Comparison of ENCODE assay signal across 23 cellular contexts in the genomic region with DNA sequence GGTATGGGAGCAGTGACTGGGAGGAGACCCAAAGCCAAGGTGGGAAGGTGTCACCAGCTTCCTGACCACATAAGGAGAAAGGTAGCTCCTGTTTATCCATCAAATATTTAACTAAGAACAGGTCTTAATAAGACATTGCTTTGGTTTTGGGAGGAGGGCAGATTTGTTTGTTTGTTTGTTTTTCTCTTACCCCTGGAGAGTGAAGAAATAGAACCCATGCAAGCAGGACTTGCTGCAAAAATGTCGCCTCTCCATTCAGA.
"Had no signal": no experiment of that assay in that cellular context is flagged by ENCODE, and none has a peak within 500 bp of the region (broad histone marks: within the 10 kb centered on the region; RNA-seq: fewer than 3 reads in every experiment).

No MANE protein-coding gene starts in this region.

- DNase-seq: activated CD4-positive, alpha-beta memory T cell treated with anti-CD3 and anti-CD28 coated beads for 36 hours; activated CD4-positive, alpha-beta T cell treated with anti-CD3 and anti-CD28 coated beads, Interleukin-2, amount 10 ng/mL, durations not matched to agents 24 days and 14 days; activated CD8-positive, alpha-beta memory T cell treated with anti-CD3 and anti-CD28 coated beads, Interleukin-2, amount 50 U/mL, for 4 hours; activated effector memory CD4-positive, alpha-beta T cell treated with anti-CD3 and anti-CD28 coated beads, Interleukin-2, amount 50 U/mL, for 16 hours; activated naive CD4-positive, alpha-beta T cell treated with anti-CD3 and anti-CD28 coated beads for 36 hours; activated naive CD8-positive, alpha-beta T cell treated with anti-CD3 and anti-CD28 coated beads for 36 hours; activated T-cell treated with anti-CD3 and anti-CD28 coated beads, Interleukin-2, amount 50 U/mL, for 1 hour; brain microvascular endothelial cell; caudate nucleus; cortex of kidney; effector memory CD8-positive, alpha-beta T cell; left ventricle myocardium inferior; ovary; right lobe of liver; stimulated activated CD4-positive, alpha-beta T cell treated with anti-CD3 and anti-CD28 coated beads, Interleukin-4, amount 100 ng/mL, for 24 hours; stimulated activated naive CD8-positive, alpha-beta T cell treated with anti-CD3 and anti-CD28 coated beads, Interleukin-15, amount 100 ng/mL, for 72 hours; substantia nigra; T-helper 9 cell; thyroid gland; upper lobe of left lung; WERI-Rb-1 had no signal

- H3K9me3 ChIP-seq: left ventricle myocardium inferior, neutrophil, ovary, right lobe of liver, thyroid gland, upper lobe of left lung had no signal

- H3K27ac ChIP-seq: brain microvascular endothelial cell, left ventricle myocardium inferior, neutrophil, ovary, right lobe of liver, thyroid gland, upper lobe of left lung, WERI-Rb-1 had no signal

- H3K4me3 ChIP-seq: left ventricle myocardium inferior, lung, ovary, right lobe of liver, thyroid gland, upper lobe of left lung had no signal

- H3K36me3 ChIP-seq: brain microvascular endothelial cell, left ventricle myocardium inferior, neutrophil, ovary, right lobe of liver, thyroid gland, upper lobe of left lung, WERI-Rb-1 had no signal

- H3K27me3 ChIP-seq: brain microvascular endothelial cell, neutrophil, ovary, right lobe of liver, thyroid gland, upper lobe of left lung had no signal

- H3K4me1 ChIP-seq: right lobe of liver had no signal
